ENCODE assay signal across 34 cellular contexts in the genomic region with DNA sequence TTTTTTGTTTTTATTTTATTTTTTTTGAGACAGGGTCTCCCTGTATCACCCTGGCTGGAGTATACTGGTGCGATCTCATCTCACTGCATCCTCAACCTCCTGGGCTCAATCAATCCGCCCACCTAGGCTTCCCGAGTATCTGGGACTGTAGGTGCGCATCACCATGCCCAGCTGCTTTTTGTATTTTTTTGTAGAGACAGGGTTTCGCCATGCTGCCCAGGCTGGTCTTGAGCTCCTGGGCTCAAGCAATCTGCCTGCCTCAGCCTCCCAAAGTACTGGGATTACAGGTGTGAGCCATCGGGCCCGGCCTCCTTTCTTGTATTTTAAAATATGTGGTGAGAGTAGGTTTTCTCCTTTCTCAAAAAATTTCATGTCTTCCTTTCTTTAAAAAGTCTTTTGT.
"Had no signal": no experiment of that assay in that cellular context is flagged by ENCODE, and none has a peak within 500 bp of the region (broad histone marks: within the 10 kb centered on the region; RNA-seq: fewer than 3 reads in every experiment).

No MANE protein-coding gene starts in this region.

- H3K4me3 ChIP-seq: MG63 had no signal

- H3K36me3 ChIP-seq: MG63 had no signal

- H3K27me3 ChIP-seq: MG63 had no signal

- H3K9me3 ChIP-seq: MG63 had no signal

- DNase-seq: Karpas-422, Kasumi-1, KG1, MG63, MM.1S, MV-4-11, NCI-H1048, NCI-H1092, NCI-H1092 treated with DMSO at 0.1 percent for 48 hours, NCI-H1105, NCI-H1105 treated with DMSO at 0.1 percent for 48 hours, NCI-H1417, NCI-H1417 treated with DMSO at 0.1 percent for 48 hours, NCI-H1436, NCI-H1436 treated with DMSO at 0.1 percent for 48 hours, NCI-H146, NCI-H1694, NCI-H1694 treated with DMSO at 0.1 percent for 48 hours, NCI-H187, NCI-H187 treated with DMSO at 0.1 percent for 48 hours, NCI-H1930, NCI-H2029, NCI-H2029 treated with DMSO at 0.1 percent for 48 hours, NCI-H2081, NCI-H2081 treated with DMSO at 0.1 percent for 48 hours, NCI-H2107, NCI-H2171, NCI-H2171 treated with DMSO at 0.1 percent for 48 hours, NCI-H2227 treated with DMSO at 0.1 percent for 48 hours, NCI-H226, NCI-H345, NCI-H446, NCI-H446 treated with DMSO at 0.1 percent for 48 hours had no signal

- H3K27ac ChIP-seq: KMS-11 had no signal
